In genomic region chr20:24668384-24668702, GRCh38 we compare ENCODE assay signal across 28 cellular contexts.
"Had no signal": no experiment of that assay in that cellular context is flagged by ENCODE, and none has a peak within 500 bp of the region (broad histone marks: within the 10 kb centered on the region; RNA-seq: fewer than 3 reads in every experiment).

No MANE protein-coding gene starts in this region.

- DNase-seq: activated CD4-positive, alpha-beta T cell treated with anti-CD3 and anti-CD28 coated beads, Interleukin-2, amount 10 ng/mL, durations not matched to agents 7 days and 5 days; activated CD4-positive, CD25-positive, alpha-beta regulatory T cell; activated CD8-positive, alpha-beta memory T cell treated with anti-CD3 and anti-CD28 coated beads, Interleukin-2, amount 50 U/mL, for 4 hours; activated CD8-positive, alpha-beta T cell treated with anti-CD3 and anti-CD28 coated beads for 36 hours; activated naive CD4-positive, alpha-beta T cell; activated naive CD8-positive, alpha-beta T cell treated with anti-CD3 and anti-CD28 coated beads, Interleukin-2, amount 50 U/mL, for 24 hours; activated T-cell treated with anti-CD3 and anti-CD28 coated beads, Interleukin-2, amount 50 U/mL, for 72 hours; amniotic stem cell; KG1; NCI-H1048; NCI-H146; NCI-H187 treated with DMSO at 0.1 percent for 48 hours; NCI-H2081 treated with DMSO at 0.1 percent for 48 hours; NCI-H2171; NCI-H2227 treated with DMSO at 0.1 percent for 48 hours; NCI-H526; NK-92 treated with Interleukin-12 subunit alpha and Interleukin-12 subunit beta, amount 100 ng/mL, for 24 hours; OCI-M1; Right ventricle myocardium superior; RPMI8226; SJCRH30; SK-N-SH; T-helper 1 cell had no signal

- H3K4me3 ChIP-seq: SJCRH30 had no signal

- H3K4me3 Mint-ChIP-seq: activated CD4-positive, alpha-beta T cell treated with anti-CD3 and anti-CD28 coated beads, Interleukin-2, amount 10 ng/mL, durations not matched to agents 7 days and 5 days; activated CD8-positive, alpha-beta T cell treated with anti-CD3 and anti-CD28 coated beads for 36 hours; activated naive CD4-positive, alpha-beta T cell treated with anti-CD3 and anti-CD28 coated beads, Interleukin-2, amount 50 U/mL, for 24 hours; activated naive CD8-positive, alpha-beta T cell treated with anti-CD3 and anti-CD28 coated beads, Interleukin-2, amount 50 U/mL, for 24 hours; activated T-cell treated with anti-CD3 and anti-CD28 coated beads, Interleukin-2, amount 50 U/mL, for 72 hours; brain had no signal

- H3K36me3 Mint-ChIP-seq: activated naive CD4-positive, alpha-beta T cell treated with anti-CD3 and anti-CD28 coated beads, Interleukin-2, amount 50 U/mL, for 24 hours; brain had no signal

- H3K36me3 ChIP-seq: SJCRH30 had no signal

- H3K27me3 Mint-ChIP-seq: activated CD4-positive, alpha-beta T cell treated with anti-CD3 and anti-CD28 coated beads, Interleukin-2, amount 10 ng/mL, durations not matched to agents 7 days and 5 days; activated CD8-positive, alpha-beta T cell treated with anti-CD3 and anti-CD28 coated beads for 36 hours; activated naive CD4-positive, alpha-beta T cell treated with anti-CD3 and anti-CD28 coated beads, Interleukin-2, amount 50 U/mL, for 24 hours had no signal

- H3K9me3 ChIP-seq: SJCRH30, SK-N-SH had no signal

- H3K4me1 Mint-ChIP-seq: activated CD4-positive, alpha-beta T cell treated with anti-CD3 and anti-CD28 coated beads, Interleukin-2, amount 10 ng/mL, durations not matched to agents 7 days and 5 days; activated naive CD4-positive, alpha-beta T cell treated with anti-CD3 and anti-CD28 coated beads, Interleukin-2, amount 50 U/mL, for 24 hours; activated naive CD8-positive, alpha-beta T cell treated with anti-CD3 and anti-CD28 coated beads, Interleukin-2, amount 50 U/mL, for 24 hours had no signal

- H3K27ac ChIP-seq: SJCRH30, VCaP had no signal

- H3K9me3 Mint-ChIP-seq: activated CD4-positive, alpha-beta T cell treated with anti-CD3 and anti-CD28 coated beads, Interleukin-2, amount 10 ng/mL, durations not matched to agents 7 days and 5 days; activated CD8-positive, alpha-beta T cell treated with anti-CD3 and anti-CD28 coated beads for 36 hours; activated naive CD4-positive, alpha-beta T cell treated with anti-CD3 and anti-CD28 coated beads, Interleukin-2, amount 50 U/mL, for 24 hours; activated naive CD8-positive, alpha-beta T cell treated with anti-CD3 and anti-CD28 coated beads, Interleukin-2, amount 50 U/mL, for 24 hours; activated T-cell treated with anti-CD3 and anti-CD28 coated beads, Interleukin-2, amount 50 U/mL, for 72 hours; activated T-helper 2 cell treated with anti-CD3 and anti-CD28 coated beads, Interferon-gamma antibody, Interleukin-2, Interleukin-4, amounts not matched to agents 10 μg/mL and 5 μg/mL and 100 μg/mL, durations not matched to agents 14 hours and 24 hours and 36 hours; brain had no signal

- H3K27me3 ChIP-seq: SJCRH30 had no signal

- H3K27ac Mint-ChIP-seq: activated CD4-positive, alpha-beta T cell treated with anti-CD3 and anti-CD28 coated beads, Interleukin-2, amount 10 ng/mL, durations not matched to agents 7 days and 5 days; activated CD8-positive, alpha-beta T cell treated with anti-CD3 and anti-CD28 coated beads for 36 hours; activated naive CD4-positive, alpha-beta T cell treated with anti-CD3 and anti-CD28 coated beads, Interleukin-2, amount 50 U/mL, for 24 hours; activated naive CD8-positive, alpha-beta T cell treated with anti-CD3 and anti-CD28 coated beads, Interleukin-2, amount 50 U/mL, for 24 hours; activated T-cell treated with anti-CD3 and anti-CD28 coated beads, Interleukin-2, amount 50 U/mL, for 72 hours; activated T-helper 2 cell treated with anti-CD3 and anti-CD28 coated beads, Interferon-gamma antibody, Interleukin-2, Interleukin-4, amounts not matched to agents 10 μg/mL and 5 μg/mL and 100 μg/mL, durations not matched to agents 14 hours and 24 hours and 36 hours; brain had no signal

- ATAC-seq: activated CD8-positive, alpha-beta T cell treated with anti-CD3 and anti-CD28 coated beads for 36 hours; activated naive CD8-positive, alpha-beta T cell treated with anti-CD3 and anti-CD28 coated beads, Interleukin-2, amount 50 U/mL, for 24 hours; activated T-cell treated with anti-CD3 and anti-CD28 coated beads, Interleukin-2, amount 50 U/mL, for 72 hours; Panc1 had no signal
